ENCODE assay signal across 8 cellular contexts in genomic region chr16:18789515-18789849, GRCh38. TPM values are rescaled to one million over a fixed set of nuclear protein-coding genes. Genes with fewer than 3 reads are reported as not detected.
DNase-seq lines count a peak whose midpoint lies in the region; ATAC-seq and TF ChIP-seq lines count a peak whose summit lies in the region.

No MANE protein-coding gene starts in this region.

- H4K20me1 ChIP-seq in GM23248 (ENCODE audit: insufficient read depth): peaks cover 39% of the 10 kb centered on the region

- H3K4me1 Mint-ChIP-seq in activated B cell treated with CpG ODN at 0.5 μM for 24 hours: peaks cover 57% of the 10 kb centered on the region

- H3K36me3 ChIP-seq in GM23248 (ENCODE audit: low read depth) (peaks cover 59% of the 10 kb centered on the region), skeletal muscle satellite cell (ENCODE audit: insufficient read depth, low read length) (peaks cover 81% of the 10 kb centered on the region)

- WGBS in GM23248 (ENCODE audit: low coverage in 1 of 2, low lambda C conversion rate in 2 of 2, missing lambda C conversion rate in 2 of 2), 2 experiments: 0 to 1% methylated on average over 5 of the region's 5 CpGs
- WGBS in right cardiac atrium: under 1% methylated on average over 5 of the region's 5 CpGs

- peak overlapping the region; percentile 91 for H3K4me2 ChIP-seq in GM23248 (ENCODE audit: unreplicated experiment)
- peak overlapping the region; percentile 84 for H3K4me2 ChIP-seq in skeletal muscle satellite cell (ENCODE audit: low read length)

- H3K27me3 Mint-ChIP-seq in activated B cell treated with CpG ODN at 0.5 μM for 24 hours: no peaks in the 10 kb centered on the region

- peak overlapping the region; percentile 98 for H3K4me3 Mint-ChIP-seq in activated B cell treated with CpG ODN at 0.5 μM for 24 hours

- ATAC-seq in activated B cell treated with CpG ODN at 0.5 μM for 24 hours (ENCODE audit: low read depth): no peak
- no peak for ATAC-seq in right cardiac atrium
- no peak for ATAC-seq in GM18873 (IDR thresholded peaks at IDR 0.05; ENCODE audit: low FRiP score, unreplicated experiment)
- no peak for ATAC-seq in GM18907 (IDR thresholded peaks at IDR 0.05; ENCODE audit: unreplicated experiment)

- CTCF ChIA-PET in activated B cell treated with CpG ODN at 0.5 μM for 24 hours (lab: Charles Lee): interaction anchor here (5.4 kb wide), 1 partner anchor 13 kb away, joined by 31 read pairs; the partner anchor contains the start of gene ARL6IP1

- peaks cover 88% of the 10 kb centered on the region for H3K36me3 Mint-ChIP-seq in activated B cell treated with CpG ODN at 0.5 μM for 24 hours (ENCODE audit: low read depth)

- H2AFZ ChIP-seq in GM23248: no peak overlapping the region

- H3K4me3 ChIP-seq in GM23248 (peak overlapping the region; percentile 86), right cardiac atrium (ENCODE audit: low read length) (peak overlapping the region; percentile 62), skeletal muscle satellite cell (ENCODE audit: low read length) (peak overlapping the region; percentile 92)

- peaks cover 68% of the 10 kb centered on the region for H3K79me2 ChIP-seq in GM23248 (ENCODE audit: insufficient read depth)

- H3K9me3 ChIP-seq in GM23248 (ENCODE audit: low read depth): no peaks in the 10 kb centered on the region
- no peaks in the 10 kb centered on the region for H3K9me3 ChIP-seq in right cardiac atrium (ENCODE audit: control insufficient read depth, low read length)
- no peaks in the 10 kb centered on the region for H3K9me3 ChIP-seq in skeletal muscle satellite cell (replicated peaks; ENCODE audit: low read length)

- in situ Hi-C loops in GM23248 (cut with MboI): no loop called here

- POLR2A ChIA-PET in activated B cell treated with CpG ODN at 0.5 μM for 24 hours (lab: Charles Lee): interaction anchor here (0.5 to 6.1 kb wide), 8 partner anchors 11 to 1776 kb away, joined by 3 to 156 read pairs (median 4); partner anchors contain the start of genes ARL6IP1, COQ7, SMG1 and VPS35L

- peaks cover 3% of the 10 kb centered on the region for H3K9me3 Mint-ChIP-seq in activated B cell treated with CpG ODN at 0.5 μM for 24 hours

- TF ChIP-seq CTCF in activated B cell treated with CpG ODN at 0.5 μM for 24 hours (IDR thresholded peaks at IDR 0.05): no peak

- peaks cover 27% of the 10 kb centered on the region for H3K4me1 ChIP-seq in GM23248 (ENCODE audit: insufficient read depth)
- no peaks in the 10 kb centered on the region for H3K4me1 ChIP-seq in right cardiac atrium (ENCODE audit: control insufficient read depth, insufficient read depth, low read length)
- H3K4me1 ChIP-seq in skeletal muscle satellite cell (ENCODE audit: control insufficient read depth, insufficient read depth, low read length): peaks cover 39% of the 10 kb centered on the region

- peak overlapping the region; percentile 89 for H3K27ac Mint-ChIP-seq in activated B cell treated with CpG ODN at 0.5 μM for 24 hours

- intact Hi-C loops in activated B cell treated with CpG ODN at 0.5 μM for 24 hours (cut with micrococcal nuclease): no loop called here
- intact Hi-C loops in right cardiac atrium (cut with DNase I): no loop called here

- peak overlapping the region; percentile 69 for H3K27ac ChIP-seq in GM23248
- H3K27ac ChIP-seq in right cardiac atrium (ENCODE audit: low read length): peak overlapping the region; percentile 63

- peaks cover 65% of the 10 kb centered on the region for H3F3A ChIP-seq in GM23248 (ENCODE audit: insufficient read depth)

- DNase-seq in GM23248 (no peak), activated B cell treated with CpG ODN at 0.5 μM for 24 hours (no peak), right cardiac atrium (no peak), NCI-H226 (no peak), iPS-NIHi11 (ENCODE audit: low spot score) (no peak)

- H3K27me3 ChIP-seq in GM23248 (replicated peaks; ENCODE audit: insufficient read depth) (no peaks in the 10 kb centered on the region), right cardiac atrium (ENCODE audit: control insufficient read depth, insufficient read depth) (no peaks in the 10 kb centered on the region), skeletal muscle satellite cell (ENCODE audit: control insufficient read depth, insufficient read depth, low read length) (no peaks in the 10 kb centered on the region)

- H3K9ac ChIP-seq in GM23248: peak overlapping the region; percentile 95
- peak overlapping the region; percentile 95 for H3K9ac ChIP-seq in skeletal muscle satellite cell (ENCODE audit: low read depth, low read length)

- no peaks in the 10 kb centered on the region for H3K9me2 ChIP-seq in GM23248 (ENCODE audit: insufficient read depth)

RNA-seq across cellular contexts. Expression of gene RPS15A, which starts 0.7 kb away (rescaled TPM):
- 1,662 and 1,721 TPM in 2 replicates for total RNA-seq in GM23248 (2014; rRNA removed; shearing (Covaris generic))
- 651 and 660 TPM in 2 replicates for polyA plus RNA-seq in GM23248 (2016; fragmentation: Nextera tagmentation; extraction: Ambion mirVana)
- 2,443 and 2,956 TPM in 2 replicates for total RNA-seq in activated B cell treated with CpG ODN at 0.5 μM for 24 hours
- 100 to 1,000 TPM; 733 to 867 (median 818) TPM for total RNA-seq in right cardiac atrium
- polyA plus RNA-seq in right cardiac atrium: 2,243 TPM
- 1,057 and 1,884 TPM in 2 replicates for total RNA-seq in skeletal muscle satellite cell (2012; rRNA removed)

RNA-seq across cellular contexts. Expression of gene ARL6IP1, which starts 11.9 kb away (rescaled TPM):
- total RNA-seq in GM23248 (2014; rRNA removed; shearing (Covaris generic)): 184 and 201 TPM in 2 replicates
- polyA plus RNA-seq in GM23248 (2016; fragmentation: Nextera tagmentation; extraction: Ambion mirVana) (131 and 135 TPM in 2 replicates), right cardiac atrium (32.5 TPM)
- total RNA-seq in activated B cell treated with CpG ODN at 0.5 μM for 24 hours (94.0 and 98.3 TPM in 2 replicates), right cardiac atrium (10 to 100 TPM; 25.5 to 37.9 (median 26.9) TPM)
- 155 and 185 TPM in 2 replicates for total RNA-seq in skeletal muscle satellite cell (2012; rRNA removed)
